Comparison of ENCODE assay signal across 37 cellular contexts in genomic region chr2:171566753-171567152, GRCh38. TPM values are rescaled to one million over a fixed set of nuclear protein-coding genes. Genes with fewer than 3 reads are reported as not detected.
DNase-seq lines count a peak whose midpoint lies in the region; ATAC-seq, FAIRE-seq and TF ChIP-seq lines count a peak whose summit lies in the region.
"Had no signal": no experiment of that assay in that cellular context is flagged by ENCODE, and none has a peak within 500 bp of the region (broad histone marks: within the 10 kb centered on the region; RNA-seq: fewer than 3 reads in every experiment).

No MANE protein-coding gene starts in this region.

- no peaks in the 10 kb centered on the region for H3K9me3 ChIP-seq in K562 (replicated peaks; ENCODE audit: control insufficient read depth, insufficient read depth, low read depth, low read length)
- H3K9me3 ChIP-seq in esophagus muscularis mucosa = no peaks in the 10 kb centered on the region
- H3K9me3 ChIP-seq in aorta (ENCODE audit: control insufficient read depth, low read length) = no peaks in the 10 kb centered on the region
- H3K9me3 ChIP-seq: A549, BE2C, BLaER1, Caco-2 had no signal

- H3K9ac ChIP-seq in K562 (ENCODE audit: insufficient read depth in 1 of 2, low read depth in 2 of 2, low read length in 2 of 2) = no peak overlapping the region
- H3K9ac ChIP-seq: BLaER1; BLaER1 treated with 17β-estradiol and CSF1 and Interleukin-3, amounts not matched to agents 10 nM and 100 nM had no signal

- no TSS peak for BruUV-seq in K562 (replicated peaks; lab: Mats Ljungman, UMichigan)

- TF ChIP-seq POLR2A in K562 (conservative IDR thresholded peaks at IDR 0.05) (no peak), esophagus muscularis mucosa (IDR thresholded peaks at IDR 0.05; ENCODE audit: low read depth) (no peak)

- H2AFZ ChIP-seq in K562 (ENCODE audit: low read depth, low read length) = no peak overlapping the region

- no peaks in the 10 kb centered on the region for H3K9me3 Mint-ChIP-seq in immature natural killer cell
- H3K9me3 Mint-ChIP-seq: CD4-positive, alpha-beta memory T cell; CD4-positive, alpha-beta T cell; CD8-positive, alpha-beta memory T cell; CD8-positive, alpha-beta T cell had no signal

- H3K4me3 ChIP-seq in K562 = no peak overlapping the region
- H3K4me3 ChIP-seq in esophagus muscularis mucosa = no peak overlapping the region
- H3K4me3 ChIP-seq in aorta (ENCODE audit: low read length in 2 of 2) = no peak overlapping the region
- H3K4me3 ChIP-seq: A549; BLaER1; BLaER1 treated with 17β-estradiol and CSF1 and Interleukin-3, amounts not matched to agents 10 nM and 100 nM had no signal

- no peak for FAIRE-seq in K562 (lab: Jason Lieb, UNC)
- FAIRE-seq: A204.1, A549, D721Med had no signal

- H3K36me3 ChIP-seq in K562 (ENCODE audit: control insufficient read depth, insufficient read depth, low read length) (no peaks in the 10 kb centered on the region), esophagus muscularis mucosa (no peaks in the 10 kb centered on the region), aorta (ENCODE audit: control insufficient read depth in 1 of 2, insufficient read depth in 2 of 2, low read length in 1 of 2) (no peaks in the 10 kb centered on the region)
- H3K36me3 ChIP-seq: BE2C; BLaER1; BLaER1 treated with 17β-estradiol and CSF1 and Interleukin-3, amounts not matched to agents 10 nM and 100 nM had no signal

- no peak overlapping the region for H3K27ac Mint-ChIP-seq in immature natural killer cell
- H3K27ac Mint-ChIP-seq: B cell; CD14-positive monocyte; CD4-positive, alpha-beta memory T cell; CD4-positive, alpha-beta T cell; CD4-positive, CD25-positive, alpha-beta regulatory T cell; CD8-positive, alpha-beta memory T cell; CD8-positive, alpha-beta T cell had no signal

- no peaks in the 10 kb centered on the region for H3K36me3 Mint-ChIP-seq in immature natural killer cell
- H3K36me3 Mint-ChIP-seq: CD4-positive, alpha-beta memory T cell; CD4-positive, CD25-positive, alpha-beta regulatory T cell; CD8-positive, alpha-beta memory T cell; CD8-positive, alpha-beta T cell had no signal

- ATAC-seq in K562 (no peak), aorta (ENCODE audit: low FRiP score) (peak; percentile 11), HG02610 (IDR thresholded peaks at IDR 0.05; ENCODE audit: unreplicated experiment) (no peak), GM18517 (IDR thresholded peaks at IDR 0.05; ENCODE audit: unreplicated experiment) (no peak)
- ATAC-seq: A549; CD8-positive, alpha-beta T cell had no signal

- H3K4me2 ChIP-seq in K562 (ENCODE audit: insufficient read depth, low read length) = no peak overlapping the region
- H3K4me2 ChIP-seq: A549; BLaER1; BLaER1 treated with 17β-estradiol and CSF1 and Interleukin-3, amounts not matched to agents 10 nM and 100 nM had no signal

- H3K27me3 Mint-ChIP-seq in immature natural killer cell (ENCODE audit: low read depth in 3 of 3) = peaks cover 0 to 2% (median 1%) of the 10 kb centered on the region in 3 donors
- H3K27me3 Mint-ChIP-seq: CD4-positive, alpha-beta T cell had no signal

- intact Hi-C loops in K562 (cut with micrococcal nuclease) = no loop called here
- intact Hi-C loops in esophagus muscularis mucosa (cut with DNase I) = no loop called here
- intact Hi-C loops in aorta (cut with DNase I) = no loop called here

- DNase-seq in K562 (ENCODE audit: extremely low read depth in 1 of 4, low spot score in 3 of 4) (no peak), esophagus muscularis mucosa (ENCODE audit: extremely low spot score) (peak; percentile 53), aorta (no peak), DMS114 treated with DMSO at 0.1 percent for 48 hours (lab: John Stamatoyannopoulos, UW; ENCODE audit: unreplicated experiment) (no peak), immature natural killer cell (no peak)
- DNase-seq: 8988T; ACHN; AML-193; BE2C; C1 segment of cervical spinal cord; Caco-2; Calu3; CD4-positive, alpha-beta memory T cell; CD4-positive, alpha-beta T cell; CD4-positive, CD25-positive, alpha-beta regulatory T cell; CD8-positive, alpha-beta memory T cell; CD8-positive, alpha-beta T cell; COR-L47; DMS 273 treated with DMSO at 0.1 percent for 48 hours; DMS153; DMS53; DMS79; DMS79 treated with DMSO at 0.1 percent for 48 hours; DND-41; EL had no signal

- TF ChIP-seq EP300 in K562 (IDR thresholded peaks at IDR 0.05; ENCODE audit: low read length) (no peak), esophagus muscularis mucosa (IDR thresholded peaks at IDR 0.05) (no peak)

- CTCF ChIA-PET in K562 (lab: Yijun Ruan, JAX; ENCODE audit: low intra/inter-chr PET ratio) = no interaction called here

- TF ChIP-seq RAD21 in K562 (CRISPR knock-in tag; conservative IDR thresholded peaks at IDR 0.05 in 1 of 2, IDR thresholded peaks at IDR 0.05 in 1 of 2) = no peak

- POLR2A ChIA-PET in K562 (lab: Yijun Ruan, JAX) = interaction anchor here (1.0 kb wide), 1 partner anchor 13 kb away, joined by 3 read pairs; no protein-coding TSS in a partner anchor

- H3K9me1 ChIP-seq in K562 (ENCODE audit: control insufficient read depth, insufficient read depth, low read length) = no peaks in the 10 kb centered on the region

- no peaks in the 10 kb centered on the region for H4K20me1 ChIP-seq in K562 (replicated peaks; ENCODE audit: control insufficient read depth, insufficient read depth, low read length)
- H4K20me1 ChIP-seq: BLaER1; BLaER1 treated with 17β-estradiol and CSF1 and Interleukin-3, amounts not matched to agents 10 nM and 100 nM had no signal

- H3K27me3 ChIP-seq in K562 (ENCODE audit: control insufficient read depth in 2 of 2, insufficient read depth in 2 of 2, low read length in 2 of 2) (no peaks in the 10 kb centered on the region), esophagus muscularis mucosa (peaks cover 0 to 9% (median 0%) of the 10 kb centered on the region in 4 donors), aorta (ENCODE audit: control insufficient read depth in 1 of 2, insufficient read depth in 2 of 2, low read length in 1 of 2) (no peaks in the 10 kb centered on the region)
- H3K27me3 ChIP-seq: BE2C; BLaER1; BLaER1 treated with 17β-estradiol and CSF1 and Interleukin-3, amounts not matched to agents 10 nM and 100 nM had no signal

- no peaks in the 10 kb centered on the region for H3K79me2 ChIP-seq in K562 (ENCODE audit: control insufficient read depth, insufficient read depth, low read length)

- TF ChIP-seq CTCF in VCaP (conservative IDR thresholded peaks at IDR 0.05) (no peak), K562 (IDR thresholded peaks at IDR 0.05 in 2 of 3, conservative IDR thresholded peaks at IDR 0.05 in 1 of 3; ENCODE audit: insufficient read depth in 2 of 3, low read depth in 1 of 3, low read length in 3 of 3) (no peak), esophagus muscularis mucosa (IDR thresholded peaks at IDR 0.05) (no peak)

- H3K4me3 Mint-ChIP-seq in immature natural killer cell = no peak overlapping the region
- H3K4me3 Mint-ChIP-seq: B cell; CD14-positive monocyte; CD4-positive, alpha-beta memory T cell; CD4-positive, alpha-beta T cell; CD4-positive, CD25-positive, alpha-beta regulatory T cell; CD8-positive, alpha-beta memory T cell; CD8-positive, alpha-beta T cell had no signal

- H3K4me1 ChIP-seq in K562 (replicated peaks in 1 of 2; ENCODE audit: control insufficient read depth in 2 of 2, insufficient read depth in 2 of 2, low read length in 2 of 2) (no peaks in the 10 kb centered on the region), esophagus muscularis mucosa (no peaks in the 10 kb centered on the region), aorta (ENCODE audit: control insufficient read depth in 1 of 2, insufficient read depth in 2 of 2, low read length in 2 of 2) (no peaks in the 10 kb centered on the region)
- H3K4me1 ChIP-seq: A549; BE2C; BLaER1; BLaER1 treated with 17β-estradiol and CSF1 and Interleukin-3, amounts not matched to agents 10 nM and 100 nM; Caco-2 had no signal

- in situ Hi-C loops in K562 (cut with MboI) = no loop called here

- H3K27ac ChIP-seq in VCaP = peak overlapping the region; percentile 92
- H3K27ac ChIP-seq in K562 (ENCODE audit: extremely low read depth, low read depth, low read length) = no peak overlapping the region
- no peak overlapping the region for H3K27ac ChIP-seq in esophagus muscularis mucosa (replicated peaks in 1 of 4)
- no peak overlapping the region for H3K27ac ChIP-seq in aorta (ENCODE audit: low read depth in 1 of 2, low read length in 2 of 2)
- H3K27ac ChIP-seq: 22Rv1; A549; BLaER1; BLaER1 treated with 17β-estradiol and CSF1 and Interleukin-3, amounts not matched to agents 10 nM and 100 nM; C4-2B had no signal

- 7% methylated on average over 4 of the region's 4 CpGs for WGBS in K562 (ENCODE audit: insufficient coverage, low coverage, missing lambda C conversion rate)
- 95% methylated on average over 4 of the region's 4 CpGs for WGBS in esophagus muscularis mucosa
- 91 to 93% methylated on average over 4 of the region's 4 CpGs for WGBS in aorta, 2 donors

- no peaks in the 10 kb centered on the region for H3K4me1 Mint-ChIP-seq in immature natural killer cell
- H3K4me1 Mint-ChIP-seq: B cell; CD4-positive, alpha-beta memory T cell; CD4-positive, CD25-positive, alpha-beta regulatory T cell; CD8-positive, alpha-beta memory T cell had no signal

TF ChIP-seq in K562, 482 proteins besides CTCF, POLR2A, EP300 and RAD21:
- TF ChIP-seq HDAC3 (IDR thresholded peaks at IDR 0.05; ENCODE audit: borderline replicate concordance, partially characterized antibody) (no peak), ZNF121 (CRISPR knock-in tag; conservative IDR thresholded peaks at IDR 0.05) (peak; percentile 74)
TF ChIP-seq in K562: peak in this region for 1.

RNA-seq across cellular contexts. Expression of gene CYBRD1, which starts 44.5 kb away (rescaled TPM):
- 24.5 and 40.6 TPM in 2 replicates for total RNA-seq in K562 (2011; cell fraction: chromatin; rRNA removed; ENCODE audit: low replicate concordance)
- 19.3 and 19.7 TPM in 2 replicates for total RNA-seq in K562 (2011; cell fraction: nucleolus; rRNA removed)
- total RNA-seq in K562 (2011; cell fraction: nucleoplasm; rRNA removed) = 25.8 and 45.2 TPM in 2 replicates
- 12.4 and 14.0 TPM in 2 replicates for total RNA-seq in K562 (2014; rRNA removed)
- 15.6 and 18.7 TPM in 2 replicates for total RNA-seq in K562 (2014; rRNA removed; fragmentation: Illumina TruSeq; extraction: Trizol)
- 15.3 and 16.2 TPM in 2 replicates for total RNA-seq in K562 (2015; rRNA removed; fragmentation: Illumina TruSeq; extraction: Trizol)
- 21.6 and 22.4 TPM in 2 replicates for total RNA-seq in K562 (2021)
- polyA plus RNA-seq in K562 (2011; rRNA removed) = 20.1 and 25.6 TPM in 2 replicates
- 23.2 and 28.5 TPM in 2 replicates for polyA plus RNA-seq in K562 (2011; cell fraction: cytosol; rRNA removed)
- polyA plus RNA-seq in K562 (2011; cell fraction: nucleus; rRNA removed) = 22.5 and 26.8 TPM in 2 replicates
- polyA plus RNA-seq in K562 (2012) = 15.7 and 16.9 TPM in 2 replicates
- polyA plus RNA-seq in K562 (2014; fragmentation: Illumina TruSeq; extraction: Trizol) = 14.9 and 15.8 TPM in 2 replicates
- polyA plus RNA-seq in K562 (2014; fragmentation: Nextera tagmentation; extraction: Ambion mirVana) = 10 to 100 TPM in 1 of 2 experiments, 1 to 10 TPM in 1; 9.6 to 10.7 TPM
- 12.4 and 15.6 TPM in 2 replicates for polyA plus RNA-seq in K562 (2014; rRNA removed)
- 13.3 and 16.3 TPM in 2 replicates for polyA minus RNA-seq in K562 (2011; rRNA and poly(A)+ RNA removed)
- 10.7 and 11.7 TPM in 2 replicates for polyA minus RNA-seq in K562 (2011; cell fraction: cytosol; rRNA and poly(A)+ RNA removed)
- 8.5 and 14.1 TPM in 2 replicates for polyA minus RNA-seq in K562 (2011; cell fraction: nucleus; rRNA and poly(A)+ RNA removed)
- 100 to 1,000 TPM; 133 to 281 (median 197) TPM for total RNA-seq in esophagus muscularis mucosa
- 100 to 1,000 TPM; 200 to 396 TPM for total RNA-seq in aorta
- 100 to 1,000 TPM; 124 to 193 TPM for polyA plus RNA-seq in aorta
- polyA plus RNA-seq in immature natural killer cell = 10 to 100 TPM; 17.4 to 32.1 (median 22.3) TPM
- total RNA-seq: B cell had no signal
